Comparison of ENCODE assay signal across 1 cellular context in the genomic region with DNA sequence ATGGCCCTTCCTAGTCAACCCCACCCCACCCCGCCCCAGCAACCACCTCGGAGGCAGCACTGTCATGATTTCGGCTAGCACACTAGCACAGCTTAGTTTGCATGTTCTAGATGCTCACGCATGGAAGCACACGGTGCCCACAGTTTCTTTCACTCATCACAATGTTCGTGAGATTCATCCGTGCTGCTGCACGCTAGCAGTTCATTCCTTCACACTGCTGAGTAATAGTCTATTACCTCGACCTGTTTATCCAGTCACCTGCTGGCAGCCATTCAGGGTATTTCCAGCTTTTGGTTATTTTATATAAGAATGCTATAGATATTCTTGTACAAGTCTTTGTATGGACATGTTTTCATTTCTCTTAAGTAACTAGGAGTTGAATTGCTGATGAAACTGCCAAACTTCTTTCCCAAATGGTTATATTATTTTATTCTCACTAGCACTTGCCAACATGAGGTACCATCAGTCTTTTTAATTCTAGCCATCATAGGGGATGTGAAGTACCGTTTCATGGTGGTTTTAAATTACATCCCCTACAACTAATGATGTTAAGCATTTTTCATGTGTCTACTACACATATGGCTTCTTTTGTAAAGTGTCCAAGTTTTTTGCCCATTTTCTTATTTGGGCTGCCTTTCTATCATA.
TF ChIP-seq lines count a peak whose summit lies in the region.

No MANE protein-coding gene starts in this region.

TF ChIP-seq in HepG2, 621 proteins besides CTCF, POLR2A, EP300 and RAD21 (continued from another document):
- TF ChIP-seq, protein P1, sequence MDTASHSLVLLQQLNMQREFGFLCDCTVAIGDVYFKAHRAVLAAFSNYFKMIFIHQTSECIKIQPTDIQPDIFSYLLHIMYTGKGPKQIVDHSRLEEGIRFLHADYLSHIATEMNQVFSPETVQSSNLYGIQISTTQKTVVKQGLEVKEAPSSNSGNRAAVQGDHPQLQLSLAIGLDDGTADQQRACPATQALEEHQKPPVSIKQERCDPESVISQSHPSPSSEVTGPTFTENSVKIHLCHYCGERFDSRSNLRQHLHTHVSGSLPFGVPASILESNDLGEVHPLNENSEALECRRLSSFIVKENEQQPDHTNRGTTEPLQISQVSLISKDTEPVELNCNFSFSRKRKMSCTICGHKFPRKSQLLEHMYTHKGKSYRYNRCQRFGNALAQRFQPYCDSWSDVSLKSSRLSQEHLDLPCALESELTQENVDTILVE (CRISPR knock-in tag; IDR thresholded peaks at IDR 0.05) = no peak
- TF ChIP-seq CHD4 (IDR thresholded peaks at IDR 0.05; ENCODE audit: borderline replicate concordance, low read length) (no peak), ERF (CRISPR knock-in tag; IDR thresholded peaks at IDR 0.05) (no peak), ZNF883 (CRISPR knock-in tag; IDR thresholded peaks at IDR 0.05; ENCODE audit: not compliant biosample characterization) (no peak), JUND (CRISPR knock-in tag; IDR thresholded peaks at IDR 0.05) (no peak), SMARCE1 (IDR thresholded peaks at IDR 0.05; ENCODE audit: borderline replicate concordance) (no peak)
TF ChIP-seq in HepG2: peak in this region for 0.
